28 cellular contexts compared by ENCODE assay signal in the genomic region with DNA sequence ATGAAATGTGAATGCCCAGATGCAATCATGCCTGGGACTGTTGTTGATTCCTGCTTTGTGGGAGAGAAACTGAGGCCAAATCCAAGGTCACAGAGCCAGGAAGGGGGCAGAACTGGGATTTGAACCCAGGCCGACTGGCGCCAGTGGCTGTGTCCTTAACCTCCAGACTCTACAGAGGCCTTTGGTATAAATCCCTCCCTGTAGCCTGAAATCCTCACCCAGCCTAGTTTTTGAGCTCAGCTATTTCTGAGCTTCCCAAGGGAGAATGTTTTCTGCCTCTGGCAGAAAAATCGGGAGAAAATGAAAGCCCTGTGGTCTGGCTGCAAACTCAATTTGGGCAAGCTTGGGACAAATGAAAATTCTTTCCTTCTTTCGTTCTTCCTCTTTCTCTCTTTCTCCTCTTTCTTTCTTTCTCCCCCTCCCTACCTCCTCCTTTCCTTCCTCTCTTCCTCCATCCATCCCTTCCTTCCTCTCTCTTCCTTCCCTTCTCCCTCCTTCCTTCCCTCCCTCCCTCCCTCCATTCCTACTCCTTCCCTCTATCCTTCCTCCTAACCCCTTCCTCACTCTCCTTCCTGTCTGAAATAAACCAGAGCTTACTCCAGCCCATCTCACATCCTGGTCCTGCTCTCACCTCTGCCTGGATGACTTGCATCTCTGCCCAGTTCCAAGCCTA. TPM values are rescaled to one million over a fixed set of nuclear protein-coding genes. Genes with fewer than 3 reads are reported as not detected.
A peak's percentile ranks its signal among the peaks of the same experiment; 100 is the strongest.
DNase-seq lines count a peak whose midpoint lies in the region; ATAC-seq and TF ChIP-seq lines count a peak whose summit lies in the region.
"Had no signal": no experiment of that assay in that cellular context is flagged by ENCODE, and none has a peak within 500 bp of the region (broad histone marks: within the 10 kb centered on the region; RNA-seq: fewer than 3 reads in every experiment).

No MANE protein-coding gene starts in this region.

- H3K27ac ChIP-seq in BLaER1 treated with 17β-estradiol and CSF1 and Interleukin-3, amounts not matched to agents 10 nM and 100 nM: peak overlapping the region in 4 of 11 experiments; percentile 0 to 59 (median 16); a peak in 7 of 22 replicates
- no peak overlapping the region for H3K27ac ChIP-seq in IMR-90 (ENCODE audit: insufficient read depth, low read length)
- H3K27ac ChIP-seq in stomach smooth muscle (ENCODE audit: low read length): peak overlapping the region; percentile 11
- H3K27ac ChIP-seq: esophagus muscularis mucosa, upper lobe of left lung had no signal

- no peak overlapping the region for H2BK15ac ChIP-seq in IMR-90 (ENCODE audit: low read depth, low read length)

- no TSS peak for BruUV-seq in IMR-90 (replicated peaks; lab: Mats Ljungman, UMichigan)

- peak overlapping the region; percentile 30 to 83 (median 62); a peak in 21 of 22 replicates for H3K4me2 ChIP-seq in BLaER1 treated with 17β-estradiol and CSF1 and Interleukin-3, amounts not matched to agents 10 nM and 100 nM
- no peak overlapping the region for H3K4me2 ChIP-seq in IMR-90 (ENCODE audit: low read depth, low read length)
- H3K4me2 ChIP-seq: smooth muscle cell had no signal

- no peak overlapping the region for H2BK120ac ChIP-seq in IMR-90 (ENCODE audit: low read depth, low read length)

- no peak overlapping the region for H2AFZ ChIP-seq in IMR-90 (replicated peaks; ENCODE audit: low read length, poor library complexity)

- intact Hi-C loops in IMR-90 (cut with micrococcal nuclease): no loop called here

- no peak overlapping the region for H2BK20ac ChIP-seq in IMR-90 (ENCODE audit: low read depth, low read length)

- TF ChIP-seq CTCF in IMR-90 (conservative IDR thresholded peaks at IDR 0.05; ENCODE audit: low read depth, low read length): no peak

- no peak overlapping the region for H2AK5ac ChIP-seq in IMR-90 (ENCODE audit: low read depth, low read length)

- H3K79me1 ChIP-seq in IMR-90 (ENCODE audit: low read depth in 1 of 2, low read length in 2 of 2): no peaks in the 10 kb centered on the region

- no peak overlapping the region for H3K4ac ChIP-seq in IMR-90 (ENCODE audit: low read depth, low read length)

- POLR2A ChIA-PET in IMR-90 (lab: Charles Lee; ENCODE audit: unreplicated experiment): no interaction called here

- in situ Hi-C loops in IMR-90 (cut with MboI; ENCODE audit: low sequenced_read_pairs): no loop called here

- DNase-seq in IMR-90 (no peak), fibroblast of peridontal ligament (ENCODE audit: extremely low read depth) (peak; percentile 85), NCI-H2171 (lab: John Stamatoyannopoulos, UW) (no peak)
- no peak for DNase-seq in activated CD4-positive, alpha-beta T cell treated with anti-CD3 and anti-CD28 coated beads for 1 hour
- DNase-seq: activated CD4-positive, alpha-beta T cell treated with anti-CD3 and anti-CD28 coated beads, Interleukin-2, amount 50 U/mL, for 48 hours; activated naive CD4-positive, alpha-beta T cell treated with anti-CD3 and anti-CD28 coated beads, Interleukin-2, amount 50 U/mL, for 16 hours; amygdala; CD4-positive, alpha-beta memory T cell; cortex of kidney; DMS 273 treated with DMSO at 0.1 percent for 48 hours; EL; hypothalamus; immature natural killer cell; naive thymus-derived CD4-positive, alpha-beta T cell; NCI-H1092 treated with DMSO at 0.1 percent for 48 hours; NCI-H187 treated with DMSO at 0.1 percent for 48 hours; NCI-H69; nucleus accumbens; SIG-M5; stimulated activated CD4-positive, alpha-beta T cell treated with anti-CD3 and anti-CD28 coated beads, Interleukin-1b, Interleukin-23, amount 100 ng/mL, for 48 hours; stimulated activated CD8-positive, alpha-beta memory T cell treated with anti-CD3 and anti-CD28 coated beads, Interleukin-4, amount 100 ng/mL, for 48 hours; upper lobe of left lung had no signal

- H4K91ac ChIP-seq in IMR-90 (ENCODE audit: insufficient read depth, low read depth, low read length): no peak overlapping the region

- ATAC-seq in IMR-90 (ENCODE audit: low read depth): no peak
- no peak for ATAC-seq in HG03457 (IDR thresholded peaks at IDR 0.05; ENCODE audit: unreplicated experiment)
- ATAC-seq: naive thymus-derived CD4-positive, alpha-beta T cell; Panc1 had no signal

- no peak overlapping the region for H2BK5ac ChIP-seq in IMR-90 (ENCODE audit: low read depth, low read length, poor library complexity, severe bottlenecking)

- no peak overlapping the region for H3K56ac ChIP-seq in IMR-90 (ENCODE audit: extremely low read depth, insufficient read depth, low read length)

- peaks cover 52 to 90% (median 75%) of the 10 kb centered on the region in 10 experiments for H3K4me1 ChIP-seq in BLaER1 treated with 17β-estradiol and CSF1 and Interleukin-3, amounts not matched to agents 10 nM and 100 nM
- H3K4me1 ChIP-seq in IMR-90 (ENCODE audit: control insufficient read depth, insufficient read depth, low read length) (no peaks in the 10 kb centered on the region), stomach smooth muscle (ENCODE audit: control insufficient read depth, insufficient read depth, low read length) (peaks cover 15% of the 10 kb centered on the region)

- no peak overlapping the region for H4K5ac ChIP-seq in IMR-90 (ENCODE audit: low read depth, low read length)

- no peak for TF ChIP-seq RAD21 in IMR-90 (IDR thresholded peaks at IDR 0.05; ENCODE audit: low read length)

- no peaks in the 10 kb centered on the region for H3K9me1 ChIP-seq in IMR-90 (ENCODE audit: insufficient read depth, low read length)

- no peak for TF ChIP-seq POLR2A in IMR-90 (IDR thresholded peaks at IDR 0.05; ENCODE audit: low read depth, low read length)

- no peak overlapping the region; a peak in 1 of 22 replicates for H3K9ac ChIP-seq in BLaER1 treated with 17β-estradiol and CSF1 and Interleukin-3, amounts not matched to agents 10 nM and 100 nM
- H3K9ac ChIP-seq in IMR-90 (ENCODE audit: low read depth, low read length): no peak overlapping the region
- H3K9ac ChIP-seq in stomach smooth muscle (ENCODE audit: low read length in 2 of 2): no peak overlapping the region

- CTCF ChIA-PET in IMR-90 (lab: Yijun Ruan, JAX): no interaction called here

- H3K18ac ChIP-seq in IMR-90 (ENCODE audit: low read depth, low read length): no peak overlapping the region

- H4K20me1 ChIP-seq in BLaER1 treated with 17β-estradiol and CSF1 and Interleukin-3, amounts not matched to agents 10 nM and 100 nM: no peaks in the 10 kb centered on the region
- H4K20me1 ChIP-seq in IMR-90 (ENCODE audit: insufficient read depth, low read length): no peaks in the 10 kb centered on the region

- H3K4me3 ChIP-seq in BLaER1 treated with 17β-estradiol and CSF1 and Interleukin-3, amounts not matched to agents 10 nM and 100 nM: no peak overlapping the region
- no peak overlapping the region for H3K4me3 ChIP-seq in IMR-90 (ENCODE audit: insufficient read depth, low read depth, low read length)
- no peak overlapping the region for H3K4me3 ChIP-seq in stomach smooth muscle (ENCODE audit: low read length in 2 of 2)
- H3K4me3 ChIP-seq: esophagus muscularis mucosa, smooth muscle cell, upper lobe of left lung had no signal

- H4K8ac ChIP-seq in IMR-90 (ENCODE audit: low read depth in 2 of 2, low read length in 2 of 2): no peak overlapping the region

- H3K9me3 ChIP-seq in BLaER1 treated with 17β-estradiol and CSF1 and Interleukin-3, amounts not matched to agents 10 nM and 100 nM (replicated peaks in 1 of 11): no peaks in the 10 kb centered on the region
- H3K9me3 ChIP-seq in IMR-90 (ENCODE audit: control insufficient read depth, insufficient read depth, low read length): no peaks in the 10 kb centered on the region
- no peaks in the 10 kb centered on the region for H3K9me3 ChIP-seq in stomach smooth muscle (ENCODE audit: control insufficient read depth in 2 of 2, low read length in 2 of 2)
- H3K9me3 ChIP-seq: esophagus muscularis mucosa, upper lobe of left lung had no signal

- no peak overlapping the region for H3K23ac ChIP-seq in IMR-90 (ENCODE audit: low read depth, low read length)

- H3K36me3 ChIP-seq in BLaER1 treated with 17β-estradiol and CSF1 and Interleukin-3, amounts not matched to agents 10 nM and 100 nM: no peaks in the 10 kb centered on the region
- H3K36me3 ChIP-seq in IMR-90 (ENCODE audit: control insufficient read depth, insufficient read depth, low read length): no peaks in the 10 kb centered on the region
- H3K36me3 ChIP-seq in stomach smooth muscle (ENCODE audit: control insufficient read depth in 2 of 2, insufficient read depth in 2 of 2, low read length in 2 of 2): no peaks in the 10 kb centered on the region
- H3K36me3 ChIP-seq: esophagus muscularis mucosa, upper lobe of left lung had no signal

- dilution Hi-C loops in IMR-90 (cut with HindIII; ENCODE audit: low sequenced_read_pairs, unreplicated experiment): no loop called here

- 80% methylated on average over 1 of the region's 4 CpGs; no CpG with 5 or more reads in 1 of the 2 experiments for WGBS in IMR-90 (ENCODE audit: extremely low coverage in 2 of 2, insufficient read length in 1 of 2), 2 experiments

- H3K27me3 ChIP-seq in BLaER1 treated with 17β-estradiol and CSF1 and Interleukin-3, amounts not matched to agents 10 nM and 100 nM: no peaks in the 10 kb centered on the region
- H3K27me3 ChIP-seq in IMR-90 (ENCODE audit: control insufficient read depth, insufficient read depth, low read length) (no peaks in the 10 kb centered on the region), stomach smooth muscle (ENCODE audit: control insufficient read depth in 1 of 2, insufficient read depth in 2 of 2, low read length in 2 of 2) (no peaks in the 10 kb centered on the region)
- H3K27me3 ChIP-seq: upper lobe of left lung had no signal

- peak overlapping the region; percentile 52 for H2AK9ac ChIP-seq in IMR-90 (replicated peaks; ENCODE audit: low read depth, low read length, poor library complexity)

- no peak overlapping the region for H3K14ac ChIP-seq in IMR-90 (replicated peaks; ENCODE audit: low read depth, low read length)

TF ChIP-seq in IMR-90, 13 proteins besides CTCF, POLR2A, EP300 and RAD21:
- TF ChIP-seq MAZ (IDR thresholded peaks at IDR 0.05; ENCODE audit: borderline replicate concordance, low read depth, low read length): no peak
- TF ChIP-seq SMC3 (IDR thresholded peaks at IDR 0.05; ENCODE audit: low read depth, low read length): no peak
- TF ChIP-seq CHD1 (IDR thresholded peaks at IDR 0.05; ENCODE audit: low read depth, low read length): no peak
- TF ChIP-seq MXI1 (IDR thresholded peaks at IDR 0.05; ENCODE audit: borderline replicate concordance, low read depth, low read length): no peak

RNA-seq across cellular contexts. Expression of gene SNAI1, which starts 34.9 kb away (rescaled TPM):
- 0.54 and 0.83 TPM in 2 replicates for total RNA-seq in IMR-90 (2012; rRNA removed)
- 13.7 and 14.9 TPM in 2 replicates for polyA plus RNA-seq in IMR-90 (2012; rRNA removed)
- 10.8 and 34.1 TPM in 2 replicates for polyA plus RNA-seq in IMR-90 (2012; cell fraction: cytosol; rRNA removed)
- polyA plus RNA-seq in IMR-90 (2012; cell fraction: nucleus; rRNA removed; ENCODE audit: low replicate concordance): 54.0 and 64.7 TPM in 2 replicates
